15 cellular contexts compared by ENCODE assay signal in genomic region chr1:229238674-229239415, GRCh38. TPM values are rescaled to one million over a fixed set of nuclear protein-coding genes. Genes with fewer than 3 reads are reported as not detected.
DNase-seq lines count a peak whose midpoint lies in the region; ATAC-seq and TF ChIP-seq lines count a peak whose summit lies in the region.
"Had no signal": no experiment of that assay in that cellular context is flagged by ENCODE, and none has a peak within 500 bp of the region (broad histone marks: within the 10 kb centered on the region; RNA-seq: fewer than 3 reads in every experiment).

No MANE protein-coding gene starts in this region.

- H3K79me2 ChIP-seq in GM23338 (replicated peaks; ENCODE audit: insufficient read depth) (no peaks in the 10 kb centered on the region), mammary epithelial cell (ENCODE audit: insufficient read depth, low read length) (no peaks in the 10 kb centered on the region)

- 25% methylated on average over 5 of the region's 6 CpGs for WGBS in mammary epithelial cell (ENCODE audit: low coverage, missing lambda C conversion rate)

- intact Hi-C loops in mammary epithelial cell (cut with micrococcal nuclease) (no loop called here), sciatic nerve (cut with DNase I) (no loop called here)

- no peaks in the 10 kb centered on the region for H3K9me3 ChIP-seq in mammary epithelial cell (replicated peaks; ENCODE audit: insufficient read depth, low read length)

- H3K9ac ChIP-seq in mammary epithelial cell (ENCODE audit: insufficient read depth, low read length): no peak overlapping the region

- H3K9me2 ChIP-seq in GM23338 (ENCODE audit: insufficient read depth): peaks cover 3% of the 10 kb centered on the region; the same call in 1 of the 2 replicates

- CTCF ChIA-PET in mammary epithelial cell (lab: Charles Lee; ENCODE audit: low non-redundant PET): interaction anchor here (0.6 kb wide), 2 partner anchors 16 to 113 kb away, joined by 4 to 5 read pairs; no protein-coding TSS in a partner anchor

- H3K9me3 Mint-ChIP-seq in GM23338: peaks cover 14% of the 10 kb centered on the region

- H3K4me1 ChIP-seq in GM23338 (ENCODE audit: insufficient read depth): peaks cover 31% of the 10 kb centered on the region
- peaks cover 17% of the 10 kb centered on the region for H3K4me1 ChIP-seq in mammary epithelial cell (ENCODE audit: insufficient read depth, low read length)

- no peak for TF ChIP-seq CTCF in GM23338 (conservative IDR thresholded peaks at IDR 0.05; ENCODE audit: low read depth in 2 of 2)
- no peak for TF ChIP-seq CTCF in mammary epithelial cell (conservative IDR thresholded peaks at IDR 0.05 in 1 of 2, IDR thresholded peaks at IDR 0.05 in 1 of 2; ENCODE audit: extremely low read depth in 1 of 2, insufficient read depth in 1 of 2, low read depth in 1 of 2, low read length in 2 of 2)

- H3K4me3 Mint-ChIP-seq in GM23338: no peak overlapping the region
- H3K4me3 Mint-ChIP-seq: activated B cell treated with CpG ODN at 0.5 μM for 24 hours; CD4-positive, CD25-positive, alpha-beta regulatory T cell; effector memory CD8-positive, alpha-beta T cell; mesothelial cell of epicardium; stimulated activated naive CD8-positive, alpha-beta T cell treated with anti-CD3 and anti-CD28 coated beads, Interleukin-15, Interleukin-2, amounts not matched to agents 100 ng/mL and 50 ng/mL, for 24 hours had no signal

- H3K4me3 ChIP-seq in GM23338 (no peak overlapping the region), mammary epithelial cell (replicated peaks in 1 of 3; ENCODE audit: insufficient read depth in 1 of 3, low read depth in 2 of 3, low read length in 3 of 3) (no peak overlapping the region)

- no TSS peak for BruUV-seq in mammary epithelial cell (replicated peaks; lab: Mats Ljungman, UMichigan)

- H3F3A ChIP-seq in GM23338 (replicated peaks; ENCODE audit: low read depth): no peaks in the 10 kb centered on the region

- H3K4me1 Mint-ChIP-seq in GM23338: peaks cover 23% of the 10 kb centered on the region
- H3K4me1 Mint-ChIP-seq: activated B cell treated with CpG ODN at 0.5 μM for 24 hours; CD4-positive, CD25-positive, alpha-beta regulatory T cell had no signal

- H4K20me1 ChIP-seq in GM23338 (replicated peaks; ENCODE audit: insufficient read depth) (no peaks in the 10 kb centered on the region), mammary epithelial cell (ENCODE audit: insufficient read depth, low read length) (no peaks in the 10 kb centered on the region)

- no peak overlapping the region for H3K4me2 ChIP-seq in GM23338
- H3K4me2 ChIP-seq in mammary epithelial cell (ENCODE audit: insufficient read depth, low read depth, low read length): peak overlapping the region; percentile 13

- H3K27me3 ChIP-seq in GM23338 (ENCODE audit: insufficient read depth): no peaks in the 10 kb centered on the region
- no peaks in the 10 kb centered on the region for H3K27me3 ChIP-seq in mammary epithelial cell (ENCODE audit: insufficient read depth, low read length)

- H2AFZ ChIP-seq in GM23338: 0 out of 2 replicates have a peak overlapping the region, but pooled peaks have one; percentile 53
- peak overlapping the region; percentile 73 for H2AFZ ChIP-seq in mammary epithelial cell (ENCODE audit: low read depth, low read length)

- H3K36me3 Mint-ChIP-seq in GM23338 (ENCODE audit: low read depth): peaks cover 7% of the 10 kb centered on the region; the same call in 2 of the 3 replicates

- in situ Hi-C loops in mammary epithelial cell (cut with MboI; ENCODE audit: low sequenced_read_pairs in 2 of 2): no loop called here

- DNase-seq in GM23338 (ENCODE audit: low spot score): peak; percentile 30
- peak; percentile 62 for DNase-seq in mammary epithelial cell
- DNase-seq in inferior parietal cortex (ENCODE audit: extremely low spot score): peak; percentile 48
- DNase-seq in sciatic nerve (ENCODE audit: low spot score): no peak
- DNase-seq in NAMALWA (ENCODE audit: low spot score): no peak
- no peak for DNase-seq in stimulated activated CD4-positive, alpha-beta T cell treated with anti-CD3 and anti-CD28 coated beads, Interleukin-2, amount 100 ng/mL, for 24 hours
- DNase-seq: activated B cell treated with CpG ODN at 0.5 μM for 24 hours; CD4-positive, CD25-positive, alpha-beta regulatory T cell; effector memory CD8-positive, alpha-beta T cell; Karpas-422; stimulated activated CD4-positive, alpha-beta T cell treated with anti-CD3 and anti-CD28 coated beads, Interleukin-4, amount 100 ng/mL, for 1 hour had no signal

- ATAC-seq in GM23338 (peak; percentile 69), sciatic nerve (peak; percentile 65), GM18511 (IDR thresholded peaks at IDR 0.05; ENCODE audit: unreplicated experiment) (no peak), HG02642 (IDR thresholded peaks at IDR 0.05; ENCODE audit: poor library complexity, unreplicated experiment) (no peak)
- ATAC-seq: effector memory CD8-positive, alpha-beta T cell had no signal

- no peak overlapping the region for H3K27ac ChIP-seq in GM23338 (ENCODE audit: low read depth)
- peak overlapping the region; percentile 87 for H3K27ac ChIP-seq in mammary epithelial cell (ENCODE audit: insufficient read depth, low read depth, low read length)

- dilution Hi-C loops in mammary epithelial cell (cut with HindIII; ENCODE audit: low sequenced_read_pairs): no loop called here

- no peak overlapping the region for H3K27ac Mint-ChIP-seq in GM23338
- H3K27ac Mint-ChIP-seq: activated B cell treated with CpG ODN at 0.5 μM for 24 hours; CD4-positive, CD25-positive, alpha-beta regulatory T cell; effector memory CD8-positive, alpha-beta T cell; mesothelial cell of epicardium; stimulated activated naive CD8-positive, alpha-beta T cell treated with anti-CD3 and anti-CD28 coated beads, Interleukin-15, Interleukin-2, amounts not matched to agents 100 ng/mL and 50 ng/mL, for 24 hours had no signal

- H3K36me3 ChIP-seq in GM23338 (ENCODE audit: insufficient read depth) (0 out of 2 replicates have a peak, but pooled peaks cover under 1% of the 10 kb centered on the region), mammary epithelial cell (ENCODE audit: insufficient read depth, low read length) (no peaks in the 10 kb centered on the region)

- H3K27me3 Mint-ChIP-seq in GM23338 (ENCODE audit: insufficient read depth, low read depth, poor library complexity): peaks cover 2% of the 10 kb centered on the region
- H3K27me3 Mint-ChIP-seq: stimulated activated naive CD8-positive, alpha-beta T cell treated with anti-CD3 and anti-CD28 coated beads, Interleukin-15, Interleukin-2, amounts not matched to agents 100 ng/mL and 50 ng/mL, for 24 hours had no signal

TF ChIP-seq in GM23338, 12 proteins besides CTCF, POLR2A, EP300 and RAD21 (continues in another document):
- TF ChIP-seq EZH2 (IDR thresholded peaks at IDR 0.05; ENCODE audit: low read depth, unreplicated experiment) (no peak), ZNF114 (CRISPR knock-in tag; IDR thresholded peaks at IDR 0.05) (no peak), ZNF331 (CRISPR knock-in tag; IDR thresholded peaks at IDR 0.05; ENCODE audit: low read depth) (no peak), JUNB (IDR thresholded peaks at IDR 0.05; ENCODE audit: unreplicated experiment) (no peak), STAT1 (IDR thresholded peaks at IDR 0.05; ENCODE audit: unreplicated experiment) (no peak)

RNA-seq across cellular contexts. Expression of gene RAB4A, which starts 32.1 kb away (rescaled TPM):
- 25.9 and 37.5 TPM in 2 replicates for total RNA-seq in GM23338 (2014; rRNA removed; shearing (Covaris generic))
- polyA plus RNA-seq in GM23338 (2016; fragmentation: Nextera tagmentation; extraction: Ambion mirVana) (49.4 and 50.8 TPM in 2 replicates), mammary epithelial cell (25.9 TPM)
- total RNA-seq in mammary epithelial cell (10 to 100 TPM; 46.5 to 59.2 TPM), sciatic nerve (65.3 TPM)
- 16.5 TPM for polyA minus RNA-seq in mammary epithelial cell

Comparison
In these comparisons a context has a peak if more than half of its experiments do, and no peak if none do; other contexts are left out.
1. ATAC-seq: peak in GM23338 (single experiment) and sciatic nerve (single experiment); none in GM18511 (single experiment) and HG02642 (single experiment).
2. DNase-seq: peak in GM23338 (single experiment), mammary epithelial cell (single experiment) and inferior parietal cortex (single experiment); none in sciatic nerve (single experiment), NAMALWA (single experiment) and stimulated activated CD4-positive, alpha-beta T cell treated with anti-CD3 and anti-CD28 coated beads, Interleukin-2, amount 100 ng/mL, for 24 hours (0 of 2).